Comparison of ENCODE assay signal across 15 cellular contexts in genomic region chr13:24252136-24252535, GRCh38. TPM values are rescaled to one million over a fixed set of nuclear protein-coding genes. Genes with fewer than 3 reads are reported as not detected.
DNase-seq lines count a peak whose midpoint lies in the region; ATAC-seq and TF ChIP-seq lines count a peak whose summit lies in the region.
"Had no signal": no experiment of that assay in that cellular context is flagged by ENCODE, and none has a peak within 500 bp of the region (broad histone marks: within the 10 kb centered on the region; RNA-seq: fewer than 3 reads in every experiment).

No MANE protein-coding gene starts in this region.

- peak overlapping the region; percentile 94 for H3K27ac Mint-ChIP-seq in activated naive CD4-positive, alpha-beta T cell treated with anti-CD3 and anti-CD28 coated beads, Interleukin-2, amount 10 ng/mL, durations not matched to agents 7 days and 5 days
- peak overlapping the region; percentile 91 for H3K27ac Mint-ChIP-seq in activated T-helper 17 cell treated with anti-CD3 and anti-CD28 coated beads, Interleukin-2, amount 50 U/mL, for 72 hours
- H3K27ac Mint-ChIP-seq in naive thymus-derived CD4-positive, alpha-beta T cell: peak overlapping the region; percentile 86 to 99 (median 96)
- no peak overlapping the region for H3K27ac Mint-ChIP-seq in type B pancreatic cell

- 76% methylated on average over 6 of the region's 6 CpGs for WGBS in urinary bladder

- no peaks in the 10 kb centered on the region for H3K9me3 ChIP-seq in naive thymus-derived CD4-positive, alpha-beta T cell (ENCODE audit: control insufficient read depth in 2 of 3, low read length in 3 of 3)
- H3K9me3 ChIP-seq: right atrium auricular region, tibial artery had no signal

- H3K4me1 ChIP-seq in naive thymus-derived CD4-positive, alpha-beta T cell (ENCODE audit: control insufficient read depth in 2 of 2, insufficient read depth in 2 of 2, low read length in 2 of 2): peaks cover 54 to 64% of the 10 kb centered on the region in 2 donors
- no peaks in the 10 kb centered on the region for H3K4me1 ChIP-seq in urinary bladder (ENCODE audit: insufficient read depth)
- H3K4me1 ChIP-seq: tibial artery had no signal

- POLR2A ChIA-PET in naive thymus-derived CD4-positive, alpha-beta T cell (lab: Charles Lee): interaction anchor here (0.7 to 20.5 kb wide), 5 partner anchors 9 to 41 kb away, joined by 4 to 637 read pairs (median 8); no protein-coding TSS in a partner anchor

- H3K4me3 ChIP-seq in naive thymus-derived CD4-positive, alpha-beta T cell (ENCODE audit: low read length): peak overlapping the region; percentile 82
- H3K4me3 ChIP-seq in urinary bladder (ENCODE audit: low read depth, low read length): peak overlapping the region; percentile 2
- H3K4me3 ChIP-seq: cardiac muscle cell, right atrium auricular region, tibial artery had no signal

- peak; percentile 10 for ATAC-seq in activated T-helper 17 cell treated with anti-CD3 and anti-CD28 coated beads, Interleukin-2, amount 50 U/mL, for 72 hours (replicated peaks)
- ATAC-seq in naive thymus-derived CD4-positive, alpha-beta T cell: no peak

- peaks cover 44% of the 10 kb centered on the region for H3K36me3 Mint-ChIP-seq in activated naive CD4-positive, alpha-beta T cell treated with anti-CD3 and anti-CD28 coated beads, Interleukin-2, amount 10 ng/mL, durations not matched to agents 7 days and 5 days
- peaks cover 54% of the 10 kb centered on the region for H3K36me3 Mint-ChIP-seq in activated T-helper 17 cell treated with anti-CD3 and anti-CD28 coated beads, Interleukin-2, amount 50 U/mL, for 72 hours (ENCODE audit: low read depth)
- H3K36me3 Mint-ChIP-seq in naive thymus-derived CD4-positive, alpha-beta T cell: peaks cover 3 to 37% (median 24%) of the 10 kb centered on the region in 5 donors
- H3K36me3 Mint-ChIP-seq in type B pancreatic cell: peaks cover 11% of the 10 kb centered on the region

- peak overlapping the region; percentile 90 for H3K27ac ChIP-seq in naive thymus-derived CD4-positive, alpha-beta T cell (ENCODE audit: low read depth, low read length)
- no peak overlapping the region for H3K27ac ChIP-seq in urinary bladder (ENCODE audit: low read depth)
- H3K27ac ChIP-seq: cardiac muscle cell, right atrium auricular region, tibial artery had no signal

- intact Hi-C loops in naive thymus-derived CD4-positive, alpha-beta T cell (cut with micrococcal nuclease): loop anchor here (5.0 to 10.0 kb wide), 4 partner anchors 35 to 2003 kb away; partner anchors contain the start of genes CDK8 (in 1 of the 2) and MTMR6 (in 1 of the 2)

- peak overlapping the region; percentile 84 for H3K4me3 Mint-ChIP-seq in activated naive CD4-positive, alpha-beta T cell treated with anti-CD3 and anti-CD28 coated beads, Interleukin-2, amount 10 ng/mL, durations not matched to agents 7 days and 5 days
- peak overlapping the region; percentile 93 for H3K4me3 Mint-ChIP-seq in activated T-helper 17 cell treated with anti-CD3 and anti-CD28 coated beads, Interleukin-2, amount 50 U/mL, for 72 hours
- H3K4me3 Mint-ChIP-seq in naive thymus-derived CD4-positive, alpha-beta T cell: peak overlapping the region; percentile 86 to 96 (median 92)
- H3K4me3 Mint-ChIP-seq in type B pancreatic cell: no peak overlapping the region
- H3K4me3 Mint-ChIP-seq: neural crest cell had no signal

- no peaks in the 10 kb centered on the region for H3K27me3 Mint-ChIP-seq in activated naive CD4-positive, alpha-beta T cell treated with anti-CD3 and anti-CD28 coated beads, Interleukin-2, amount 10 ng/mL, durations not matched to agents 7 days and 5 days
- no peaks in the 10 kb centered on the region for H3K27me3 Mint-ChIP-seq in activated T-helper 17 cell treated with anti-CD3 and anti-CD28 coated beads, Interleukin-2, amount 50 U/mL, for 72 hours
- H3K27me3 Mint-ChIP-seq in naive thymus-derived CD4-positive, alpha-beta T cell: no peaks in the 10 kb centered on the region
- no peaks in the 10 kb centered on the region for H3K27me3 Mint-ChIP-seq in type B pancreatic cell

- DNase-seq in activated naive CD4-positive, alpha-beta T cell treated with anti-CD3 and anti-CD28 coated beads, Interleukin-2, amount 10 ng/mL, durations not matched to agents 7 days and 5 days: no peak
- no peak for DNase-seq in activated naive CD4-positive, alpha-beta T cell treated with Interleukin-2 at 50 U/mL for 16 hours
- peak in 1 of 9 donors; percentile 62 for DNase-seq in naive thymus-derived CD4-positive, alpha-beta T cell
- DNase-seq in type B pancreatic cell (ENCODE audit: extremely low spot score, unreplicated experiment) (no peak), EL (no peak), RPMI8226 (no peak)
- DNase-seq: DMS153, foreskin melanocyte, NCI-H69, tibial artery had no signal

- H3K9me3 Mint-ChIP-seq in activated naive CD4-positive, alpha-beta T cell treated with anti-CD3 and anti-CD28 coated beads, Interleukin-2, amount 10 ng/mL, durations not matched to agents 7 days and 5 days: no peaks in the 10 kb centered on the region
- H3K9me3 Mint-ChIP-seq in activated T-helper 17 cell treated with anti-CD3 and anti-CD28 coated beads, Interleukin-2, amount 50 U/mL, for 72 hours: no peaks in the 10 kb centered on the region
- H3K9me3 Mint-ChIP-seq in naive thymus-derived CD4-positive, alpha-beta T cell: peaks cover 0 to 3% (median 0%) of the 10 kb centered on the region in 11 donors
- no peaks in the 10 kb centered on the region for H3K9me3 Mint-ChIP-seq in type B pancreatic cell
- H3K9me3 Mint-ChIP-seq: neural crest cell had no signal

- CTCF ChIA-PET in activated naive CD4-positive, alpha-beta T cell treated with anti-CD3 and anti-CD28 coated beads, Interleukin-2, amount 10 ng/mL, durations not matched to agents 7 days and 5 days (lab: Charles Lee): interaction anchor here (1.1 to 1.5 kb wide), 4 partner anchors 12 to 22 kb away, joined by 4 to 11 read pairs (median 6); no protein-coding TSS in a partner anchor
- CTCF ChIA-PET in naive thymus-derived CD4-positive, alpha-beta T cell (lab: Charles Lee): interaction anchor here (0.6 to 7.6 kb wide), 3 partner anchors 10 to 19 kb away, joined by 4 to 62 read pairs (median 6); no protein-coding TSS in a partner anchor

- H3K36me3 ChIP-seq in naive thymus-derived CD4-positive, alpha-beta T cell (ENCODE audit: control insufficient read depth in 2 of 3, insufficient read depth in 3 of 3, low read length in 3 of 3): peaks cover 0 to 8% (median 0%) of the 10 kb centered on the region in 3 experiments
- H3K36me3 ChIP-seq in urinary bladder (ENCODE audit: insufficient read depth): no peaks in the 10 kb centered on the region
- H3K36me3 ChIP-seq: cardiac muscle cell, right atrium auricular region had no signal

- peaks cover 71% of the 10 kb centered on the region for H3K4me1 Mint-ChIP-seq in activated naive CD4-positive, alpha-beta T cell treated with anti-CD3 and anti-CD28 coated beads, Interleukin-2, amount 10 ng/mL, durations not matched to agents 7 days and 5 days
- H3K4me1 Mint-ChIP-seq in activated T-helper 17 cell treated with anti-CD3 and anti-CD28 coated beads, Interleukin-2, amount 50 U/mL, for 72 hours: peaks cover 47% of the 10 kb centered on the region
- peaks cover 41 to 90% (median 85%) of the 10 kb centered on the region in 7 donors for H3K4me1 Mint-ChIP-seq in naive thymus-derived CD4-positive, alpha-beta T cell
- H3K4me1 Mint-ChIP-seq in type B pancreatic cell (ENCODE audit: unreplicated experiment): no peaks in the 10 kb centered on the region

- H3K27me3 ChIP-seq in naive thymus-derived CD4-positive, alpha-beta T cell (ENCODE audit: control insufficient read depth in 2 of 2, insufficient read depth in 2 of 2, low read length in 2 of 2): no peaks in the 10 kb centered on the region
- H3K27me3 ChIP-seq: cardiac muscle cell, right atrium auricular region, tibial artery had no signal

- TF ChIP-seq CTCF in type B pancreatic cell (conservative IDR thresholded peaks at IDR 0.05): no peak

RNA-seq across cellular contexts. Expression of gene C1QTNF9, which starts 57.2 kb away (rescaled TPM):
- not detected for total RNA-seq in activated T-helper 17 cell treated with anti-CD3 and anti-CD28 coated beads, Interleukin-2, amount 50 U/mL, for 72 hours
- total RNA-seq in naive thymus-derived CD4-positive, alpha-beta T cell: under 1 TPM in 1 of 5 experiments, not detected in 4; 0.19 TPM
- polyA plus RNA-seq in naive thymus-derived CD4-positive, alpha-beta T cell: not detected
- 1.3 TPM for total RNA-seq in urinary bladder
- 0.76 TPM for polyA plus RNA-seq in urinary bladder
- total RNA-seq in type B pancreatic cell (ENCODE audit: low replicate concordance): not detected in 2 replicates
- total RNA-seq: neural crest cell had no signal
- polyA plus RNA-seq: cardiac muscle cell had no signal
